In genomic region chr9:4964540-4964939, GRCh38 we compare ENCODE assay signal across 16 cellular contexts. TPM values are rescaled to one million over a fixed set of nuclear protein-coding genes. Genes with fewer than 3 reads are reported as not detected.
DNase-seq lines count a peak whose midpoint lies in the region; ATAC-seq and TF ChIP-seq lines count a peak whose summit lies in the region.
"Had no signal": no experiment of that assay in that cellular context is flagged by ENCODE, and none has a peak within 500 bp of the region (broad histone marks: within the 10 kb centered on the region; RNA-seq: fewer than 3 reads in every experiment).

No MANE protein-coding gene starts in this region.

- no peaks in the 10 kb centered on the region for H3K9me3 ChIP-seq in thoracic aorta
- H3K9me3 ChIP-seq: BE2C had no signal

- no peaks in the 10 kb centered on the region for H3K36me3 ChIP-seq in thoracic aorta
- H3K36me3 ChIP-seq: BE2C had no signal

- no peak for TF ChIP-seq CTCF in cardiac fibroblast (IDR thresholded peaks at IDR 0.05; ENCODE audit: low read depth, low read length)
- TF ChIP-seq CTCF in thoracic aorta (IDR thresholded peaks at IDR 0.05) = no peak

- H3K4me1 ChIP-seq in thoracic aorta (ENCODE audit: control insufficient read depth in 1 of 2, low read depth in 2 of 2) = peaks cover 17 to 63% of the 10 kb centered on the region in 2 donors
- H3K4me1 ChIP-seq: BE2C had no signal

- no peak for ATAC-seq in thoracic aorta (ENCODE audit: insufficient number of reproducible peaks, low FRiP score, low read depth)
- ATAC-seq in HG02763 (IDR thresholded peaks at IDR 0.05; ENCODE audit: unreplicated experiment) = no peak
- ATAC-seq in HG03439 (IDR thresholded peaks at IDR 0.05; ENCODE audit: unreplicated experiment) = no peak

- H3K27ac ChIP-seq in thoracic aorta = peak overlapping the region; percentile 52 to 55

- peak; percentile 53 for DNase-seq in LHCN-M2 (ENCODE audit: low read depth)
- DNase-seq in cardiac fibroblast (ENCODE audit: low read depth in 2 of 2) = peak; percentile 22 to 47
- DNase-seq in medulla oblongata (ENCODE audit: extremely low spot score) = peak; percentile 57
- no peak for DNase-seq in thoracic aorta (ENCODE audit: low spot score)
- no peak for DNase-seq in NCI-H226
- DNase-seq: ACHN; BE2C; CD4-positive, alpha-beta T cell; DMS53; H9; NCI-H1417 treated with DMSO at 0.1 percent for 48 hours; NCI-H2029; NCI-H2171 treated with DMSO at 0.1 percent for 48 hours; NCI-H748 treated with DMSO at 0.1 percent for 48 hours had no signal

- H3K4me3 ChIP-seq in cardiac fibroblast (replicated peaks in 1 of 2; ENCODE audit: low read depth in 2 of 2, low read length in 2 of 2) = no peak overlapping the region
- H3K4me3 ChIP-seq in thoracic aorta = peak overlapping the region; percentile 40

- no peaks in the 10 kb centered on the region for H3K27me3 ChIP-seq in thoracic aorta (replicated peaks; ENCODE audit: insufficient read depth)
- H3K27me3 ChIP-seq: BE2C had no signal

RNA-seq across cellular contexts. Expression of gene JAK2, which starts 20.5 kb away (rescaled TPM):
- 9.0 and 9.6 TPM in 2 replicates for total RNA-seq in LHCN-M2 (2014; rRNA removed)
- 1.8 TPM for polyA plus RNA-seq in LHCN-M2 (2012)
- 10 to 100 TPM; 77.8 to 90.0 TPM for total RNA-seq in thoracic aorta

Comparison
In these comparisons a context has a peak if more than half of its experiments do, and no peak if none do; other contexts are left out.
1. DNase-seq: peak in LHCN-M2 (single experiment), cardiac fibroblast (2 of 2) and medulla oblongata (single experiment); none in thoracic aorta (single experiment) and NCI-H226 (single experiment).